ENCODE assay signal across 15 cellular contexts in genomic region chr7:17043012-17043877, GRCh38.
DNase-seq lines count a peak whose midpoint lies in the region; ATAC-seq, FAIRE-seq and TF ChIP-seq lines count a peak whose summit lies in the region.
"Had no signal": no experiment of that assay in that cellular context is flagged by ENCODE, and none has a peak within 500 bp of the region (broad histone marks: within the 10 kb centered on the region; RNA-seq: fewer than 3 reads in every experiment).

No MANE protein-coding gene starts in this region.

- intact Hi-C loops in CD8-positive, alpha-beta T cell (cut with DNase I, micrococcal nuclease) = no loop called here

- no peaks in the 10 kb centered on the region; the same call in 1 of the 2 replicates for H3K27me3 Mint-ChIP-seq in HFFc6 (ENCODE audit: insufficient read depth)
- peaks cover 2% of the 10 kb centered on the region for H3K27me3 Mint-ChIP-seq in CD8-positive, alpha-beta T cell (ENCODE audit: low read depth)

- no peak for TF ChIP-seq CTCF in HFFc6 (IDR thresholded peaks at IDR 0.05)
- no peak for TF ChIP-seq CTCF in bronchial epithelial cell (IDR thresholded peaks at IDR 0.05; ENCODE audit: insufficient read depth, low read length, severe bottlenecking)
- TF ChIP-seq CTCF in CD8-positive, alpha-beta T cell (IDR thresholded peaks at IDR 0.05) = no peak

- peak overlapping the region; percentile 68 for H3K4me3 Mint-ChIP-seq in HFFc6
- H3K4me3 Mint-ChIP-seq in CD8-positive, alpha-beta T cell = no peak overlapping the region
- H3K4me3 Mint-ChIP-seq: central memory CD8-positive, alpha-beta T cell had no signal

- CTCF ChIA-PET in CD8-positive, alpha-beta T cell (lab: Charles Lee) = no interaction called here

- DNase-seq in CD1c-positive myeloid dendritic cell (ENCODE audit: extremely low spot score) (peak; percentile 57), HFFc6 (peak; percentile 66), bronchial epithelial cell (ENCODE audit: low read depth) (peak; percentile 91), lung microvascular endothelial cell (ENCODE audit: low read depth in 2 of 2) (peak; percentile 40 to 61), SJCRH30 (no peak), substantia nigra (lab: John Stamatoyannopoulos, UW) (no peak)
- DNase-seq in CD8-positive, alpha-beta T cell = no peak
- DNase-seq: activated T-cell treated with anti-CD3 and anti-CD28 coated beads, Interleukin-2, amount 50 U/mL, for 1 hour; heart right ventricle; mucosa of descending colon; NCI-H1436 treated with DMSO at 0.1 percent for 48 hours; NK-92 treated with Interleukin-12 subunit alpha and Interleukin-12 subunit beta, amount 100 ng/mL, for 24 hours; sigmoid colon had no signal

- H3K9me3 ChIP-seq in SJCRH30 (replicated peaks) = no peaks in the 10 kb centered on the region
- no peaks in the 10 kb centered on the region for H3K9me3 ChIP-seq in CD8-positive, alpha-beta T cell (ENCODE audit: low read length)
- H3K9me3 ChIP-seq: heart right ventricle, mucosa of descending colon, sigmoid colon had no signal

- H3K9me3 Mint-ChIP-seq in HFFc6 = no peaks in the 10 kb centered on the region
- no peaks in the 10 kb centered on the region for H3K9me3 Mint-ChIP-seq in CD8-positive, alpha-beta T cell
- H3K9me3 Mint-ChIP-seq: central memory CD8-positive, alpha-beta T cell had no signal

- POLR2A ChIA-PET in CD8-positive, alpha-beta T cell (lab: Charles Lee) = no interaction called here

- peak overlapping the region; percentile 96 for H3K27ac Mint-ChIP-seq in HFFc6
- no peak overlapping the region for H3K27ac Mint-ChIP-seq in CD8-positive, alpha-beta T cell

- ATAC-seq in HG02884 (IDR thresholded peaks at IDR 0.05; ENCODE audit: unreplicated experiment) = no peak
- ATAC-seq in CD8-positive, alpha-beta T cell = no peak
- ATAC-seq: mucosa of descending colon had no signal

- no peaks in the 10 kb centered on the region for H3K36me3 ChIP-seq in bronchial epithelial cell (ENCODE audit: control insufficient read depth, insufficient read depth, low read length)
- no peaks in the 10 kb centered on the region for H3K36me3 ChIP-seq in SJCRH30
- H3K36me3 ChIP-seq in CD8-positive, alpha-beta T cell (ENCODE audit: insufficient read depth, low read length) = no peaks in the 10 kb centered on the region
- H3K36me3 ChIP-seq: heart right ventricle, sigmoid colon had no signal

- H3K4me1 Mint-ChIP-seq in HFFc6 (ENCODE audit: low read depth) = peaks cover 73% of the 10 kb centered on the region
- H3K4me1 Mint-ChIP-seq in CD8-positive, alpha-beta T cell (ENCODE audit: low read depth) = peaks cover 8% of the 10 kb centered on the region

- H3K4me3 ChIP-seq in bronchial epithelial cell (ENCODE audit: low read depth, low read length) (no peak overlapping the region), SJCRH30 (no peak overlapping the region)
- no peak overlapping the region for H3K4me3 ChIP-seq in CD8-positive, alpha-beta T cell (ENCODE audit: low read depth, low read length)
- H3K4me3 ChIP-seq: heart right ventricle, mucosa of descending colon, sigmoid colon had no signal

- H3K4me1 ChIP-seq in SJCRH30 = peaks cover 41% of the 10 kb centered on the region
- no peaks in the 10 kb centered on the region for H3K4me1 ChIP-seq in CD8-positive, alpha-beta T cell (ENCODE audit: insufficient read depth, low read length)

- H3K27ac ChIP-seq in SJCRH30 = no peak overlapping the region
- H3K27ac ChIP-seq in CD8-positive, alpha-beta T cell (ENCODE audit: low read depth, low read length) = no peak overlapping the region
- H3K27ac ChIP-seq in substantia nigra (ENCODE audit: low read depth, low read length, poor library complexity, severe bottlenecking) = no peak overlapping the region
- H3K27ac ChIP-seq: sigmoid colon had no signal

- no peak for FAIRE-seq in bronchial epithelial cell (lab: Jason Lieb, UNC)

- no peaks in the 10 kb centered on the region for H3K27me3 ChIP-seq in bronchial epithelial cell (ENCODE audit: control insufficient read depth, insufficient read depth, low read length)
- H3K27me3 ChIP-seq in SJCRH30 = no peaks in the 10 kb centered on the region
- no peaks in the 10 kb centered on the region for H3K27me3 ChIP-seq in CD8-positive, alpha-beta T cell (ENCODE audit: insufficient read depth, low read length)
- H3K27me3 ChIP-seq: heart right ventricle, sigmoid colon had no signal

- no peaks in the 10 kb centered on the region for H3K36me3 Mint-ChIP-seq in HFFc6 (ENCODE audit: low read depth)
- H3K36me3 Mint-ChIP-seq in CD8-positive, alpha-beta T cell = no peaks in the 10 kb centered on the region

Comparison
In these comparisons a context has a peak if more than half of its experiments do, and no peak if none do; other contexts are left out.
1. DNase-seq: peak in CD1c-positive myeloid dendritic cell (single experiment), HFFc6 (single experiment), bronchial epithelial cell (single experiment) and lung microvascular endothelial cell (2 of 2); none in SJCRH30 (0 of 2), CD8-positive, alpha-beta T cell (0 of 7) and substantia nigra (0 of 49).